Comparison of ENCODE assay signal across 7 cellular contexts in genomic region chr11:119029340-119030028, GRCh38.
DNase-seq lines count a peak whose midpoint lies in the region; ATAC-seq and TF ChIP-seq lines count a peak whose summit lies in the region.

No MANE protein-coding gene starts in this region.

- ATAC-seq in GM18519 (IDR thresholded peaks at IDR 0.05; ENCODE audit: low FRiP score, unreplicated experiment) (peak; percentile 16), HG03025 (IDR thresholded peaks at IDR 0.05; ENCODE audit: low FRiP score, unreplicated experiment) (peak; percentile 5), GM18873 (IDR thresholded peaks at IDR 0.05; ENCODE audit: low FRiP score, unreplicated experiment) (no peak)

- H2AFZ ChIP-seq in neuron (ENCODE audit: low read depth, low read length), result no peak overlapping the region

- peak; percentile 31 for TF ChIP-seq POLR2A in erythroblast (IDR thresholded peaks at IDR 0.05; ENCODE audit: low read length)

- H3K9me3 ChIP-seq in neuron (ENCODE audit: low read length), result no peaks in the 10 kb centered on the region

- no peaks in the 10 kb centered on the region for H3K27me3 ChIP-seq in neuron (ENCODE audit: insufficient read depth, low read length)

- peaks cover 36% of the 10 kb centered on the region for H3K36me3 ChIP-seq in neuron (ENCODE audit: insufficient read depth, low read length)

- no peak for TF ChIP-seq CTCF in WI38 (IDR thresholded peaks at IDR 0.05; ENCODE audit: low read depth, low read length)

- DNase-seq in erythroblast (lab: John Stamatoyannopoulos, UW) (peak; percentile 58 to 65), NOMO-1 treated with dmso at 0.1 percent for 144 hours (lab: John Stamatoyannopoulos, UW; ENCODE audit: unreplicated experiment) (no peak)

- peaks cover 9% of the 10 kb centered on the region for H3K4me1 ChIP-seq in neuron (ENCODE audit: insufficient read depth, low read length)

- H3K4me3 ChIP-seq in WI38 (ENCODE audit: low read depth, low read length), result peak overlapping the region; percentile 67; the same call in 1 of the 2 replicates
- H3K4me3 ChIP-seq in neuron (ENCODE audit: low read length), result peak overlapping the region; percentile 86
